Comparison of ENCODE assay signal across 12 cellular contexts in the genomic region with DNA sequence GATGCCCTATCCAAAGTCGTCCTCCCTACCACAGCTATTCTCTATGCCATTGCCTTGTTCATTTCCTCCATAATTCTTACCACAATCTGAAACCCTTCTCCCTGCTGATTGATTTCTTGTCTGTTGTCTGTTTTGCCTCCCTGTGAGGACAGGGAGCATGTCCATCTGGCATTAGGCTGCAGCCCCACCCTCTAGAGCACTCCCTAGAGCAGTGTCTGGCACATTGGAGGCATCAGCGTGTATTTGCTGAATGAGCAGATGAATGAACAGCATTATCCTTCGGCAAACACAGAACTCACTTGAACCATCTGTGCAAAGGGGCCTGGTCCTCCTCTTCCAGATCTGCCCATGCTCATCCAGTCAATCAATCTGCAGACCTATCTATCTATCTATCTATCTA.
"Had no signal": no experiment of that assay in that cellular context is flagged by ENCODE, and none has a peak within 500 bp of the region (broad histone marks: within the 10 kb centered on the region; RNA-seq: fewer than 3 reads in every experiment).

No MANE protein-coding gene starts in this region.

- DNase-seq: activated CD4-positive, alpha-beta T cell treated with anti-CD3 and anti-CD28 coated beads for 1 hour; activated CD8-positive, alpha-beta memory T cell treated with anti-CD3 and anti-CD28 coated beads, Interleukin-2, amount 50 U/mL, for 4 hours; activated CD8-positive, alpha-beta T cell treated with anti-CD3 and anti-CD28 coated beads for 36 hours; activated T-cell treated with anti-CD3 and anti-CD28 coated beads, Interleukin-2, amount 50 U/mL, for 72 hours; aorta; foreskin melanocyte; heart right ventricle; islet precursor cell; nephron progenitor cell; stimulated activated CD4-positive, alpha-beta T cell treated with anti-CD3 and anti-CD28 coated beads, Interleukin-2, amount 100 ng/mL, for 48 hours; stimulated activated CD8-positive, alpha-beta memory T cell treated with anti-CD3 and anti-CD28 coated beads, Interleukin-4, amount 100 ng/mL, for 48 hours; stimulated activated naive CD8-positive, alpha-beta T cell treated with anti-CD3 and anti-CD28 coated beads, Interleukin-15, Interleukin-2, amounts not matched to agents 100 U/mL and 50 U/mL, for 24 hours had no signal
